8 cellular contexts compared by ENCODE assay signal in genomic region chr17:14301761-14302401, GRCh38.
DNase-seq lines count a peak whose midpoint lies in the region; ATAC-seq and TF ChIP-seq lines count a peak whose summit lies in the region.

No MANE protein-coding gene starts in this region.

- no peak for TF ChIP-seq CTCF in NB4 (IDR thresholded peaks at IDR 0.05; ENCODE audit: low read depth, low read length)

- no peak for TF ChIP-seq POLR2A in NB4 (IDR thresholded peaks at IDR 0.05; ENCODE audit: extremely low read depth, insufficient read length)

- DNase-seq in NB4 (ENCODE audit: low read depth) (peak; percentile 69), germinal center (ENCODE audit: low spot score) (peak; percentile 51), retina (peak; percentile 76), cortex of kidney (lab: John Stamatoyannopoulos, UW) (no peak), nucleus accumbens (lab: John Stamatoyannopoulos, UW) (no peak), hippocampal formation (lab: John Stamatoyannopoulos, UW) (no peak)
- peak; percentile 34 to 40 for DNase-seq in activated T-helper 1 cell treated with anti-CD3 and anti-CD28 coated beads, Interleukin-2, amount 50 U/mL, for 16 hours (ENCODE audit: low read depth in 1 of 2, low spot score in 1 of 2)

- peak; percentile 13 for ATAC-seq in GM19025 (IDR thresholded peaks at IDR 0.05; ENCODE audit: low read depth, unreplicated experiment)

- peak overlapping the region; percentile 56 for H3K4me3 ChIP-seq in NB4 (ENCODE audit: low read depth, low read length)

Comparison
In these comparisons a context has a peak if more than half of its experiments do, and no peak if none do; other contexts are left out.
1. DNase-seq: peak in NB4 (single experiment), activated T-helper 1 cell treated with anti-CD3 and anti-CD28 coated beads, Interleukin-2, amount 50 U/mL, for 16 hours (2 of 2), germinal center (single experiment) and retina (single experiment); none in cortex of kidney (single experiment), nucleus accumbens (0 of 56) and hippocampal formation (0 of 2).